ENCODE assay signal across 18 cellular contexts in the genomic region with DNA sequence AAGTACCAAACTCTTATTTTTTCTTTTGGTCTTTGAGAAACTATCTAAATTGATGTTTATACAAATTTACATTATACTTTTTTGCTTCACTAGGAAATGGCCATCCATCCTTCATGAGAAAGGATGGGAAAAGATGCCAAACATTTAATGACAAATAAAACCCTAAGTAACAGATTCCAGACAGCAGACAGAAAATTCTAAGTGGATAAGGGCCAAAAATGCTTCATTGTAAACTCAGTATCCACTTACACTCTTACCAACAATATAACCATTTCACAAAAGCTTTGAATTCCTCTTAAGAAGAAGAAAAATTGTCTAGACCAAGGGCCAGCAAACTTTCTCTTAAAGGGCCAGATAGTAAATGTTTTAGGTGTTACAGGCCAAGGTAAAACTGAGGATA. TPM values are rescaled to one million over a fixed set of nuclear protein-coding genes. Genes with fewer than 3 reads are reported as not detected.
"Had no signal": no experiment of that assay in that cellular context is flagged by ENCODE, and none has a peak within 500 bp of the region (broad histone marks: within the 10 kb centered on the region; RNA-seq: fewer than 3 reads in every experiment).

No MANE protein-coding gene starts in this region.

- H3K27me3 ChIP-seq: ascending aorta, right atrium auricular region had no signal

- H3K36me3 ChIP-seq: ascending aorta, right atrium auricular region, upper lobe of left lung had no signal

- H3K4me3 ChIP-seq: ascending aorta, right atrium auricular region, smooth muscle cell, upper lobe of left lung had no signal

- H3K36me3 Mint-ChIP-seq: naive thymus-derived CD8-positive, alpha-beta T cell had no signal

- H3K9me3 ChIP-seq: ascending aorta, right atrium auricular region, upper lobe of left lung had no signal

- DNase-seq: activated CD4-positive, alpha-beta T cell treated with anti-CD3 and anti-CD28 coated beads, Interleukin-2, amount 10 ng/mL, durations not matched to agents 7 days and 5 days; activated CD4-positive, CD25-positive, alpha-beta regulatory T cell; activated CD8-positive, alpha-beta memory T cell treated with anti-CD3 and anti-CD28 coated beads for 24 hours; activated naive CD4-positive, alpha-beta T cell treated with anti-CD3 and anti-CD28 coated beads for 36 hours; activated naive CD8-positive, alpha-beta T cell treated with anti-CD3 and anti-CD28 coated beads, Interleukin-2, amount 50 U/mL, for 24 hours; dermis blood vessel endothelial cell; effector memory CD8-positive, alpha-beta T cell; foreskin fibroblast; naive thymus-derived CD8-positive, alpha-beta T cell; stimulated activated CD4-positive, alpha-beta T cell treated with anti-CD3 and anti-CD28 coated beads, Interleukin-4, amount 100 ng/mL, for 4 hours; stimulated activated CD8-positive, alpha-beta memory T cell treated with anti-CD3 and anti-CD28 coated beads, Interleukin-4, amount 100 ng/mL, for 48 hours; stimulated activated naive CD4-positive, alpha-beta T cell treated with Interleukin-2 at 50 U/mL for 16 hours; SW 1271; upper lobe of left lung had no signal

- ATAC-seq: activated naive CD8-positive, alpha-beta T cell treated with anti-CD3 and anti-CD28 coated beads, Interleukin-2, amount 50 U/mL, for 24 hours; effector memory CD8-positive, alpha-beta T cell; naive thymus-derived CD8-positive, alpha-beta T cell had no signal

- H3K4me3 Mint-ChIP-seq: activated CD4-positive, alpha-beta T cell treated with anti-CD3 and anti-CD28 coated beads, Interleukin-2, amount 10 ng/mL, durations not matched to agents 7 days and 5 days; activated naive CD4-positive, alpha-beta T cell treated with anti-CD3 and anti-CD28 coated beads for 36 hours; activated naive CD8-positive, alpha-beta T cell treated with anti-CD3 and anti-CD28 coated beads, Interleukin-2, amount 50 U/mL, for 24 hours; effector memory CD8-positive, alpha-beta T cell; naive thymus-derived CD8-positive, alpha-beta T cell had no signal

- H3K27ac ChIP-seq: ascending aorta, right atrium auricular region, upper lobe of left lung had no signal

- H3K4me2 ChIP-seq: smooth muscle cell had no signal

- H3K27ac Mint-ChIP-seq: activated CD4-positive, alpha-beta T cell treated with anti-CD3 and anti-CD28 coated beads, Interleukin-2, amount 10 ng/mL, durations not matched to agents 7 days and 5 days; activated naive CD4-positive, alpha-beta T cell treated with anti-CD3 and anti-CD28 coated beads for 36 hours; activated naive CD8-positive, alpha-beta T cell treated with anti-CD3 and anti-CD28 coated beads, Interleukin-2, amount 50 U/mL, for 24 hours; effector memory CD8-positive, alpha-beta T cell; naive thymus-derived CD8-positive, alpha-beta T cell; progenitor cell of endocrine pancreas had no signal

- H3K9me3 Mint-ChIP-seq: activated CD4-positive, alpha-beta T cell treated with anti-CD3 and anti-CD28 coated beads, Interleukin-2, amount 10 ng/mL, durations not matched to agents 7 days and 5 days; activated naive CD4-positive, alpha-beta T cell treated with anti-CD3 and anti-CD28 coated beads for 36 hours; activated naive CD8-positive, alpha-beta T cell treated with anti-CD3 and anti-CD28 coated beads, Interleukin-2, amount 50 U/mL, for 24 hours had no signal

RNA-seq across cellular contexts. Expression of a gene that starts 3.5 kb away (rescaled TPM):
- total RNA-seq: naive thymus-derived CD8-positive, alpha-beta T cell had no signal
- polyA plus RNA-seq: naive thymus-derived CD8-positive, alpha-beta T cell had no signal
